9 cellular contexts compared by ENCODE assay signal in genomic region chr16:30896890-30897730, GRCh38. TPM values are rescaled to one million over a fixed set of nuclear protein-coding genes. Genes with fewer than 3 reads are reported as not detected.
DNase-seq lines count a peak whose midpoint lies in the region; ATAC-seq and TF ChIP-seq lines count a peak whose summit lies in the region.
"Had no signal": no experiment of that assay in that cellular context is flagged by ENCODE, and none has a peak within 500 bp of the region (broad histone marks: within the 10 kb centered on the region; RNA-seq: fewer than 3 reads in every experiment).

No MANE protein-coding gene starts in this region.

- H2AFZ ChIP-seq in GM23338: peak overlapping the region; percentile 95

- H3K4me3 ChIP-seq in BLaER1 (peak overlapping the region; percentile 72), GM23338 (peak overlapping the region; percentile 86)

- H3K27ac Mint-ChIP-seq in GM23338: peak overlapping the region; percentile 99

- peak overlapping the region; percentile 77 for H3K27ac ChIP-seq in BLaER1
- H3K27ac ChIP-seq in GM23338 (ENCODE audit: low read depth): peak overlapping the region; percentile 99
- H3K27ac ChIP-seq: HL-60 had no signal

- H3K27me3 ChIP-seq in BLaER1 (no peaks in the 10 kb centered on the region), GM23338 (ENCODE audit: insufficient read depth) (peaks cover 28% of the 10 kb centered on the region)

- peaks cover 26% of the 10 kb centered on the region for H3K4me1 Mint-ChIP-seq in GM23338

- H3K4me1 ChIP-seq in BLaER1 (peaks cover 57% of the 10 kb centered on the region), GM23338 (ENCODE audit: insufficient read depth) (peaks cover 25% of the 10 kb centered on the region)

- peaks cover 22% of the 10 kb centered on the region for H3K27me3 Mint-ChIP-seq in GM23338 (ENCODE audit: insufficient read depth, low read depth, poor library complexity)

- H3K9ac ChIP-seq in BLaER1: peak overlapping the region; percentile 76

- H3K4me2 ChIP-seq in BLaER1 (peak overlapping the region; percentile 94), GM23338 (peak overlapping the region; percentile 94)

- no peaks in the 10 kb centered on the region for H3K36me3 ChIP-seq in BLaER1
- no peaks in the 10 kb centered on the region for H3K36me3 ChIP-seq in GM23338 (ENCODE audit: insufficient read depth)

- H3K4me3 Mint-ChIP-seq in GM23338: peak overlapping the region; percentile 92

- ATAC-seq in GM23338 (peak; percentile 50), GM18867 (IDR thresholded peaks at IDR 0.05; ENCODE audit: unreplicated experiment) (no peak)

- H3F3A ChIP-seq in GM23338 (replicated peaks; ENCODE audit: low read depth): peaks cover 28% of the 10 kb centered on the region

- H3K9me2 ChIP-seq in GM23338 (ENCODE audit: insufficient read depth): no peaks in the 10 kb centered on the region

- no peak for TF ChIP-seq CTCF in GM23338 (conservative IDR thresholded peaks at IDR 0.05; ENCODE audit: low read depth in 2 of 2)

- DNase-seq in GM23338 (ENCODE audit: low spot score) (peak; percentile 98), NCI-H2196 treated with DMSO at 0.1 percent for 48 hours (lab: John Stamatoyannopoulos, UW; ENCODE audit: unreplicated experiment) (peak; percentile 77), cortex of kidney (lab: John Stamatoyannopoulos, UW) (peak; percentile 51), left kidney (ENCODE audit: low read depth, low spot score) (peak; percentile 97)
- DNase-seq in activated CD4-positive, alpha-beta T cell treated with anti-CD3 and anti-CD28 coated beads, Interleukin-2, amount 50 U/mL, for 1 hour: peak; percentile 73
- DNase-seq in stimulated activated CD4-positive, alpha-beta T cell treated with anti-CD3 and anti-CD28 coated beads, Interleukin-1b, Interleukin-23, amount 100 ng/mL, for 4 hours (ENCODE audit: low read depth in 2 of 2): peak; percentile 65 to 76

- no peaks in the 10 kb centered on the region for H3K79me2 ChIP-seq in GM23338 (replicated peaks; ENCODE audit: insufficient read depth)

- H3K9me3 ChIP-seq in BLaER1: no peaks in the 10 kb centered on the region

- no peaks in the 10 kb centered on the region for H3K9me3 Mint-ChIP-seq in GM23338

- peaks cover 2% of the 10 kb centered on the region; the same call in 1 of the 3 replicates for H3K36me3 Mint-ChIP-seq in GM23338 (ENCODE audit: low read depth)

- H4K20me1 ChIP-seq in BLaER1 (peaks cover 7% of the 10 kb centered on the region; the same call in 1 of the 2 replicates), GM23338 (replicated peaks; ENCODE audit: insufficient read depth) (no peaks in the 10 kb centered on the region)

TF ChIP-seq in GM23338, 12 proteins besides CTCF, POLR2A, EP300 and RAD21:
- TF ChIP-seq CREB1 (CRISPR knock-in tag; IDR thresholded peaks at IDR 0.05; ENCODE audit: low read depth) (peak; percentile 36; the same call in 1 of the 2 replicates), STAT1 (IDR thresholded peaks at IDR 0.05; ENCODE audit: unreplicated experiment) (no peak), POLR2AphosphoS5 (IDR thresholded peaks at IDR 0.05; ENCODE audit: low read depth) (peak; percentile 38; the same call in 1 of the 2 replicates)
- TF ChIP-seq, protein P1, sequence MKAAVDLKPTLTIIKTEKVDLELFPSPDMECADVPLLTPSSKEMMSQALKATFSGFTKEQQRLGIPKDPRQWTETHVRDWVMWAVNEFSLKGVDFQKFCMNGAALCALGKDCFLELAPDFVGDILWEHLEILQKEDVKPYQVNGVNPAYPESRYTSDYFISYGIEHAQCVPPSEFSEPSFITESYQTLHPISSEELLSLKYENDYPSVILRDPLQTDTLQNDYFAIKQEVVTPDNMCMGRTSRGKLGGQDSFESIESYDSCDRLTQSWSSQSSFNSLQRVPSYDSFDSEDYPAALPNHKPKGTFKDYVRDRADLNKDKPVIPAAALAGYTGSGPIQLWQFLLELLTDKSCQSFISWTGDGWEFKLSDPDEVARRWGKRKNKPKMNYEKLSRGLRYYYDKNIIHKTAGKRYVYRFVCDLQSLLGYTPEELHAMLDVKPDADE (IDR thresholded peaks at IDR 0.05): peak; percentile 98

RNA-seq across cellular contexts. Expression of gene CTF1, which starts 0.7 kb away (rescaled TPM):
- total RNA-seq in GM23338 (2014; rRNA removed; shearing (Covaris generic)): 0.52 and 0.54 TPM in 2 replicates
- 0.24 and 0.43 TPM in 2 replicates for polyA plus RNA-seq in GM23338 (2016; fragmentation: Nextera tagmentation; extraction: Ambion mirVana)

RNA-seq across cellular contexts. Expression of gene BCL7C, which starts 3.2 kb away (rescaled TPM):
- 17.5 and 20.4 TPM in 2 replicates for total RNA-seq in GM23338 (2014; rRNA removed; shearing (Covaris generic))
- 21.8 and 22.1 TPM in 2 replicates for polyA plus RNA-seq in GM23338 (2016; fragmentation: Nextera tagmentation; extraction: Ambion mirVana)

RNA-seq across cellular contexts. Expression of gene FBXL19, which starts 26.3 kb away (rescaled TPM):
- 63.5 and 71.5 TPM in 2 replicates for total RNA-seq in GM23338 (2014; rRNA removed; shearing (Covaris generic))
- polyA plus RNA-seq in GM23338 (2016; fragmentation: Nextera tagmentation; extraction: Ambion mirVana): 12.5 and 16.4 TPM in 2 replicates

RNA-seq across cellular contexts. Expression of gene ORAI3, which starts 51.8 kb away (rescaled TPM):
- 14.9 and 15.9 TPM in 2 replicates for total RNA-seq in GM23338 (2014; rRNA removed; shearing (Covaris generic))
- polyA plus RNA-seq in GM23338 (2016; fragmentation: Nextera tagmentation; extraction: Ambion mirVana): 6.9 and 9.8 TPM in 2 replicates
